ENCODE assay signal across 10 cellular contexts in genomic region chr3:106806964-106807363, GRCh38.
A peak's percentile ranks its signal among the peaks of the same experiment; 100 is the strongest.
ATAC-seq and TF ChIP-seq lines count a peak whose summit lies in the region.
"Had no signal": no experiment of that assay in that cellular context is flagged by ENCODE, and none has a peak within 500 bp of the region (broad histone marks: within the 10 kb centered on the region; RNA-seq: fewer than 3 reads in every experiment).

No MANE protein-coding gene starts in this region.

- H3K9me3 ChIP-seq in HEK293 (ENCODE audit: control insufficient read depth, insufficient read depth, low read depth, low read length) = no peaks in the 10 kb centered on the region
- H3K9me3 ChIP-seq: A549; BE2C; BLaER1; BLaER1 treated with 17β-estradiol and CSF1 and Interleukin-3, amounts not matched to agents 10 nM and 100 nM; Caco-2 had no signal

- CTCF ChIA-PET in HEK293 (lab: Yijun Ruan, JAX) = no interaction called here

- H3K36me3 ChIP-seq in HEK293 (ENCODE audit: control insufficient read depth in 2 of 2, insufficient read depth in 1 of 2, low read length in 2 of 2) = no peaks in the 10 kb centered on the region
- H3K36me3 ChIP-seq: BE2C; BLaER1; BLaER1 treated with 17β-estradiol and CSF1 and Interleukin-3, amounts not matched to agents 10 nM and 100 nM had no signal

- ATAC-seq in HG03095 (IDR thresholded peaks at IDR 0.05; ENCODE audit: unreplicated experiment) = no peak
- ATAC-seq: A549; CD8-positive, alpha-beta T cell had no signal

- POLR2A ChIA-PET in HEK293 (lab: Yijun Ruan, JAX) = no interaction called here

- H3K27ac ChIP-seq in HEK293 (ENCODE audit: extremely low read depth, low read depth, low read length) = no peak overlapping the region
- H3K27ac ChIP-seq: 22Rv1; A549; BLaER1; BLaER1 treated with 17β-estradiol and CSF1 and Interleukin-3, amounts not matched to agents 10 nM and 100 nM; C4-2B had no signal

- TF ChIP-seq CTCF in HEK293 (tag by site-specific recombination; IDR thresholded peaks at IDR 0.05) = no peak

- no peaks in the 10 kb centered on the region for H3K4me1 ChIP-seq in HEK293 (ENCODE audit: control insufficient read depth, insufficient read depth, low read length)
- H3K4me1 ChIP-seq: A549; BLaER1; BLaER1 treated with 17β-estradiol and CSF1 and Interleukin-3, amounts not matched to agents 10 nM and 100 nM; Caco-2 had no signal

- H3K4me3 ChIP-seq in HEK293 (ENCODE audit: low read depth, low read length) = no peak overlapping the region
- H3K4me3 ChIP-seq: A549; BLaER1; BLaER1 treated with 17β-estradiol and CSF1 and Interleukin-3, amounts not matched to agents 10 nM and 100 nM had no signal

TF ChIP-seq in HEK293, 187 proteins besides CTCF, POLR2A, EP300 and RAD21:
- TF ChIP-seq ZNF510 (tag by site-specific recombination; IDR thresholded peaks at IDR 0.05; ENCODE audit: insufficient replicate concordance) (peak; percentile 97), EGR2 (tag by site-specific recombination; IDR thresholded peaks at IDR 0.05; ENCODE audit: low read depth) (no peak)
